ENCODE assay signal across 8 cellular contexts in the genomic region with DNA sequence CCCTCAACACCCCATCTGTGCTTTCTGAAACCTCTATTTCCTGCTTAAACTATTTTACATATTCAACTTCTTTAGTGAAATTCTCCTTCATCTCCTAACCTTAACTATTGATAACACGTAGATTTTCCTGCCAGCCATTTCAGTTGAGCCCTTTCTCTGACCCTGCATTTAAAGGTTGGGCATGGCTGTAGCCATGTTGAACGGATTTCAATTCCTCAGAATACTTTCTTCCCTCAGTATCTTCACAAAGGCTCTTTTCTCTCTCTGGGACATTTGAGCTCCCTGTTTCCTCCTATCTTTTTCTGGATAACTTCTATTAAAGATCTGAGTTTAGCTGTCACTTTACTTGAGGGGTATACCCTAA. TPM values are rescaled to one million over a fixed set of nuclear protein-coding genes. Genes with fewer than 3 reads are reported as not detected.
A peak's percentile ranks its signal among the peaks of the same experiment; 100 is the strongest.
DNase-seq lines count a peak whose midpoint lies in the region; ATAC-seq and TF ChIP-seq lines count a peak whose summit lies in the region.
"Had no signal": no experiment of that assay in that cellular context is flagged by ENCODE, and none has a peak within 500 bp of the region (broad histone marks: within the 10 kb centered on the region; RNA-seq: fewer than 3 reads in every experiment).

No MANE protein-coding gene starts in this region.

- no peak for ATAC-seq in gastroesophageal sphincter
- no peak for ATAC-seq in HG02642 (IDR thresholded peaks at IDR 0.05; ENCODE audit: poor library complexity, unreplicated experiment)

- peak overlapping the region; percentile 89 for H3K4me3 ChIP-seq in HAP-1
- H3K4me3 ChIP-seq in WI38 (ENCODE audit: low read depth, low read length) = peak overlapping the region; percentile 78
- peak overlapping the region; percentile 61 to 67 for H3K4me3 ChIP-seq in gastroesophageal sphincter
- peak overlapping the region; percentile 55 to 88 (median 73) for H3K4me3 ChIP-seq in skin epidermis

- no peaks in the 10 kb centered on the region for H3K9me3 ChIP-seq in HAP-1
- H3K9me3 ChIP-seq in gastroesophageal sphincter = no peaks in the 10 kb centered on the region

- 39 to 43% methylated on average over 2 of the region's 2 CpGs for WGBS in gastroesophageal sphincter (ENCODE audit: low coverage in 1 of 2), 2 donors

- POLR2A ChIA-PET in HEK293T (lab: Yijun Ruan, JAX) = no interaction called here

- TF ChIP-seq CTCF in WI38 (IDR thresholded peaks at IDR 0.05; ENCODE audit: low read depth, low read length) = no peak
- TF ChIP-seq CTCF in gastroesophageal sphincter (IDR thresholded peaks at IDR 0.05) = no peak

- TF ChIP-seq POLR2A in gastroesophageal sphincter (IDR thresholded peaks at IDR 0.05) = no peak

- H3K27me3 ChIP-seq in HAP-1 (ENCODE audit: low read depth) (no peaks in the 10 kb centered on the region), gastroesophageal sphincter (no peaks in the 10 kb centered on the region)

- no peak for TF ChIP-seq EP300 in gastroesophageal sphincter (IDR thresholded peaks at IDR 0.05)

- CTCF ChIA-PET in HEK293T (lab: Yijun Ruan, JAX) = no interaction called here

- H3K27ac ChIP-seq in gastroesophageal sphincter (peak overlapping the region in 1 of 4 donors; percentile 87), skin epidermis (peak overlapping the region in 15 of 21 experiments; percentile 50 to 96 (median 87))

- H3K36me3 ChIP-seq in HAP-1 (replicated peaks) (peaks cover 9% of the 10 kb centered on the region), gastroesophageal sphincter (peaks cover 0 to 9% of the 10 kb centered on the region in 2 donors)

- DNase-seq in HAP-1 (ENCODE audit: low spot score in 2 of 2) (no peak), SK-N-DZ (ENCODE audit: low spot score) (no peak), HEK293T (ENCODE audit: extremely low spot score) (no peak)
- DNase-seq: NCI-H510A treated with DMSO at 0.1 percent for 48 hours had no signal

- peaks cover 38% of the 10 kb centered on the region for H3K4me1 ChIP-seq in HAP-1
- H3K4me1 ChIP-seq in gastroesophageal sphincter = peaks cover 11 to 50% (median 12%) of the 10 kb centered on the region in 3 donors

- in situ Hi-C loops in HAP-1 (cut with MboI; ENCODE audit: low sequenced_read_pairs) = no loop called here

TF ChIP-seq in HEK293T, 16 proteins besides CTCF, POLR2A, EP300 and RAD21:
- TF ChIP-seq SP1 (IDR thresholded peaks at IDR 0.05) (no peak), FOXA1 (IDR thresholded peaks at IDR 0.05) (no peak), SUZ12 (IDR thresholded peaks at IDR 0.05) (no peak), FOXK2 (IDR thresholded peaks at IDR 0.05) (no peak), BHLHE40 (IDR thresholded peaks at IDR 0.05; ENCODE audit: borderline replicate concordance) (no peak), CTBP1 (IDR thresholded peaks at IDR 0.05; ENCODE audit: borderline replicate concordance) (no peak), TARDBP (IDR thresholded peaks at IDR 0.05) (no peak), FOXM1 (IDR thresholded peaks at IDR 0.05; ENCODE audit: borderline replicate concordance) (no peak), ARNT (IDR thresholded peaks at IDR 0.05) (no peak), NFRKB (IDR thresholded peaks at IDR 0.05) (no peak), LEF1 (IDR thresholded peaks at IDR 0.05; ENCODE audit: borderline replicate concordance) (no peak), HDGF (IDR thresholded peaks at IDR 0.05; ENCODE audit: borderline replicate concordance) (no peak), ELF4 (IDR thresholded peaks at IDR 0.05) (no peak), L3MBTL2 (conservative IDR thresholded peaks at IDR 0.05) (no peak), ZNF384 (IDR thresholded peaks at IDR 0.05) (no peak)
- TF ChIP-seq, protein P1, sequence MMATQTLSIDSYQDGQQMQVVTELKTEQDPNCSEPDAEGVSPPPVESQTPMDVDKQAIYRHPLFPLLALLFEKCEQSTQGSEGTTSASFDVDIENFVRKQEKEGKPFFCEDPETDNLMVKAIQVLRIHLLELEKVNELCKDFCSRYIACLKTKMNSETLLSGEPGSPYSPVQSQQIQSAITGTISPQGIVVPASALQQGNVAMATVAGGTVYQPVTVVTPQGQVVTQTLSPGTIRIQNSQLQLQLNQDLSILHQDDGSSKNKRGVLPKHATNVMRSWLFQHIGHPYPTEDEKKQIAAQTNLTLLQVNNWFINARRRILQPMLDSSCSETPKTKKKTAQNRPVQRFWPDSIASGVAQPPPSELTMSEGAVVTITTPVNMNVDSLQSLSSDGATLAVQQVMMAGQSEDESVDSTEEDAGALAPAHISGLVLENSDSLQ (IDR thresholded peaks at IDR 0.05) = no peak

RNA-seq across cellular contexts. Expression of gene PPHLN1, which starts 1.2 kb away (rescaled TPM):
- total RNA-seq in gastroesophageal sphincter = 10 to 100 TPM; 43.2 to 88.9 (median 56.0) TPM
- 103 and 113 TPM in 2 replicates for polyA plus RNA-seq in SK-N-DZ (2014; cell fraction: cytosol; rRNA removed)
- 106 and 134 TPM in 2 replicates for polyA plus RNA-seq in SK-N-DZ (2014; cell fraction: nucleus; rRNA removed)

RNA-seq across cellular contexts. Expression of gene ZCRB1, which starts 1.3 kb away (rescaled TPM):
- total RNA-seq in gastroesophageal sphincter = 10 to 100 TPM; 36.5 to 79.7 (median 45.9) TPM
- 53.5 and 60.0 TPM in 2 replicates for polyA plus RNA-seq in SK-N-DZ (2014; cell fraction: cytosol; rRNA removed)
- 34.4 and 38.8 TPM in 2 replicates for polyA plus RNA-seq in SK-N-DZ (2014; cell fraction: nucleus; rRNA removed)
